ENCODE assay signal across 21 cellular contexts in genomic region chr14:42804146-42804545, GRCh38.
"Had no signal": no experiment of that assay in that cellular context is flagged by ENCODE, and none has a peak within 500 bp of the region (broad histone marks: within the 10 kb centered on the region; RNA-seq: fewer than 3 reads in every experiment).

No MANE protein-coding gene starts in this region.

- H3K9me3 Mint-ChIP-seq: activated T-cell treated with anti-CD3 and anti-CD28 coated beads, Interleukin-2, amount 50 U/mL, for 4 hours; memory B cell had no signal

- DNase-seq: activated CD4-positive, alpha-beta T cell treated with anti-CD3 and anti-CD28 coated beads, Interleukin-2, amount 50 U/mL, for 48 hours; activated CD8-positive, alpha-beta memory T cell treated with anti-CD3 and anti-CD28 coated beads, Interleukin-2, amount 10 ng/mL, durations not matched to agents 7 days and 5 days; activated effector memory CD4-positive, alpha-beta T cell treated with anti-CD3 and anti-CD28 coated beads, Interleukin-2, amount 50 U/mL, for 16 hours; activated T-cell treated with anti-CD3 and anti-CD28 coated beads, Interleukin-2, amount 50 U/mL, for 4 hours; amygdala; cortex of kidney; effector CD8-positive, alpha-beta T cell; kidney; left ventricle myocardium inferior; natural killer cell; nucleus accumbens; right lobe of liver; stimulated activated CD4-positive, alpha-beta T cell treated with anti-CD3 and anti-CD28 coated beads, Interleukin-2, amount 100 ng/mL, for 24 hours; stimulated activated naive B cell treated with anti-CD40 and anti-IgM and Interleukin-4, amounts not matched to agents 10 μg/mL and 1 μg/mL and 100 μg/mL, for 72 hours; transverse colon had no signal

- H3K36me3 ChIP-seq: gastroesophageal sphincter, left ventricle myocardium inferior, prostate gland, right lobe of liver, transverse colon had no signal

- H3K4me1 Mint-ChIP-seq: activated CD8-positive, alpha-beta memory T cell treated with anti-CD3 and anti-CD28 coated beads, Interleukin-2, amount 10 ng/mL, durations not matched to agents 7 days and 5 days; central memory CD8-positive, alpha-beta T cell; memory B cell; natural killer cell; stimulated activated naive B cell treated with anti-CD40 and anti-IgM and Interleukin-4, amounts not matched to agents 10 μg/mL and 1 μg/mL and 100 μg/mL, for 72 hours had no signal

- H3K4me1 ChIP-seq: gastroesophageal sphincter, left ventricle myocardium inferior, prostate gland, right lobe of liver, transverse colon had no signal

- H3K27ac ChIP-seq: gastroesophageal sphincter, left ventricle myocardium inferior, prostate gland, right lobe of liver, transverse colon had no signal

- H3K27me3 ChIP-seq: gastroesophageal sphincter, right lobe of liver, transverse colon had no signal

- H3K27me3 Mint-ChIP-seq: activated CD8-positive, alpha-beta memory T cell treated with anti-CD3 and anti-CD28 coated beads, Interleukin-2, amount 10 ng/mL, durations not matched to agents 7 days and 5 days; activated naive CD8-positive, alpha-beta T cell; central memory CD8-positive, alpha-beta T cell; memory B cell; stimulated activated naive B cell treated with anti-CD40 and anti-IgM and Interleukin-4, amounts not matched to agents 10 μg/mL and 1 μg/mL and 100 μg/mL, for 72 hours had no signal

- H3K4me3 ChIP-seq: gastroesophageal sphincter, left ventricle myocardium inferior, prostate gland, right lobe of liver, transverse colon had no signal

- H3K36me3 Mint-ChIP-seq: activated CD8-positive, alpha-beta memory T cell treated with anti-CD3 and anti-CD28 coated beads, Interleukin-2, amount 10 ng/mL, durations not matched to agents 7 days and 5 days; activated naive CD8-positive, alpha-beta T cell; brain; memory B cell; stimulated activated naive B cell treated with anti-CD40 and anti-IgM and Interleukin-4, amounts not matched to agents 10 μg/mL and 1 μg/mL and 100 μg/mL, for 72 hours had no signal

- H3K9me3 ChIP-seq: gastroesophageal sphincter, left ventricle myocardium inferior, prostate gland, right lobe of liver, transverse colon had no signal

- H3K27ac Mint-ChIP-seq: activated CD8-positive, alpha-beta memory T cell treated with anti-CD3 and anti-CD28 coated beads, Interleukin-2, amount 10 ng/mL, durations not matched to agents 7 days and 5 days; activated naive CD8-positive, alpha-beta T cell; memory B cell; natural killer cell; stimulated activated naive B cell treated with anti-CD40 and anti-IgM and Interleukin-4, amounts not matched to agents 10 μg/mL and 1 μg/mL and 100 μg/mL, for 72 hours had no signal

- H3K4me3 Mint-ChIP-seq: activated CD8-positive, alpha-beta memory T cell treated with anti-CD3 and anti-CD28 coated beads, Interleukin-2, amount 10 ng/mL, durations not matched to agents 7 days and 5 days; activated naive CD8-positive, alpha-beta T cell; activated T-cell treated with anti-CD3 and anti-CD28 coated beads, Interleukin-2, amount 50 U/mL, for 4 hours; brain; central memory CD8-positive, alpha-beta T cell; memory B cell; natural killer cell; stimulated activated naive B cell treated with anti-CD40 and anti-IgM and Interleukin-4, amounts not matched to agents 10 μg/mL and 1 μg/mL and 100 μg/mL, for 72 hours had no signal
